Comparison of ENCODE assay signal across 12 cellular contexts in the genomic region with DNA sequence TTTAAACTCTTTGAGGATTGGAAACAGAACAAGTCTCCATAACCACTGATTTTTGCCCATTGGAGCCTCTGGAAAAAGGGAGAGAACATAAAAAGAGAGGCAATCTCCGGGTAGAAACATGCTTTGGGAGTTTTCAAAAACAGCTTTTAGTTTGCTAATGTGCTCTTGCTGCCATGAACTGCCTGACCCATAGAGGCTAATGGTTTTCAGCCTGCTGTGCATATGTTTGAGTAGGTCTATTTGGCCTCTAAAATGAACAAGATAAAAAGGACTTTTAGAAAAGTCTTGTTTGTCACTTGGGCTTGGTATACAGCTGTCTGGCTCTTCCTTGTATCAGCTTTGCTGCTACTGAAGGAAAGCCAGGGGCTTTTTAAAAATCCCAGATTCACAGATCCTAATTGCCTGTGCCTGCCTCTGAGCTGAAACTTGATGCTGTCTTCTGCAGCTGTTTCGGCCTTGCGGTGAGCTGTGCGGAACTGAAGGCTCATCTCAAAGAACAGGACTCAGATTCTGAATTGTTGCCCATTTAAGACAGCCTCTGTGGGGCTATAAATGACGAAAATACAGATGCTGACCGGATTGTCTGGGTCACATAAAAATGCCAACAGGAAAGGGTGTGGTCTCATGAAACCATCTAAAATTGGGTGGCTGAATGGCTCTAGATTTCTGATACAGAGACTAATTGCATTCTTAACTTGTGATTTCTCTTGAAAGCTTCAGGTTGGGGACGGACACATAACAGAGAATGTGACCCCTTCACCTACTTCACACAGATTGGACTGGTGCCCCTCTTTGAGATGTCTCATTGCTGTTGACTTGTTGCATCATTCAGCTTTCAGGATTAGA. TPM values are rescaled to one million over a fixed set of nuclear protein-coding genes. Genes with fewer than 3 reads are reported as not detected.
DNase-seq lines count a peak whose midpoint lies in the region; ATAC-seq and TF ChIP-seq lines count a peak whose summit lies in the region.
"Had no signal": no experiment of that assay in that cellular context is flagged by ENCODE, and none has a peak within 500 bp of the region (broad histone marks: within the 10 kb centered on the region; RNA-seq: fewer than 3 reads in every experiment).

No MANE protein-coding gene starts in this region.

- POLR2A ChIA-PET in PC-9 (lab: Charles Lee; ENCODE audit: unreplicated experiment): interaction anchor here (0.6 kb wide), 1 partner anchor 203 kb away, joined by 4 read pairs; no protein-coding TSS in a partner anchor

- no peaks in the 10 kb centered on the region for H3K27me3 ChIP-seq in PC-9 (ENCODE audit: insufficient read depth, low read depth)
- H3K27me3 ChIP-seq in skeletal muscle tissue (ENCODE audit: control insufficient read depth in 3 of 3, insufficient read depth in 3 of 3, low read length in 3 of 3): peaks cover 0 to 4% (median 0%) of the 10 kb centered on the region in 3 donors
- no peaks in the 10 kb centered on the region for H3K27me3 ChIP-seq in foreskin keratinocyte
- no peaks in the 10 kb centered on the region for H3K27me3 ChIP-seq in ascending aorta

- BruUV-seq in PC-9 (replicated peaks; lab: Mats Ljungman, UMichigan): no TSS peak

- no peaks in the 10 kb centered on the region for H3K79me2 ChIP-seq in PC-9 (ENCODE audit: low read depth)

- no peak overlapping the region for H3K4me3 ChIP-seq in PC-9
- no peak overlapping the region for H3K4me3 ChIP-seq in fibroblast of mammary gland (ENCODE audit: control insufficient read depth, low read depth, low read length)
- peak overlapping the region in 1 of 3 donors; percentile 18 for H3K4me3 ChIP-seq in skeletal muscle tissue (ENCODE audit: low read length in 3 of 3)
- H3K4me3 ChIP-seq in ascending aorta: no peak overlapping the region

- H3K4me2 ChIP-seq in PC-9: peak overlapping the region; percentile 56

- H3K4me1 ChIP-seq in PC-9 (replicated peaks; ENCODE audit: insufficient read depth): peaks cover 46% of the 10 kb centered on the region
- peaks cover 0 to 16% (median 11%) of the 10 kb centered on the region in 3 donors for H3K4me1 ChIP-seq in skeletal muscle tissue (ENCODE audit: control insufficient read depth in 3 of 3, insufficient read depth in 3 of 3, low read length in 3 of 3)
- no peaks in the 10 kb centered on the region for H3K4me1 ChIP-seq in foreskin keratinocyte
- H3K4me1 ChIP-seq in ascending aorta: no peaks in the 10 kb centered on the region

- H2AFZ ChIP-seq in PC-9: no peak overlapping the region

- peaks cover 24% of the 10 kb centered on the region; the same call in 1 of the 2 replicates for H3F3A ChIP-seq in PC-9 (ENCODE audit: insufficient read depth, low read depth)

- intact Hi-C loops in PC-9 (cut with micrococcal nuclease; ENCODE audit: unreplicated experiment): no loop called here
- intact Hi-C loops in ascending aorta (cut with DNase I): no loop called here

- CTCF ChIA-PET in PC-9 (lab: Charles Lee): no interaction called here

- no peaks in the 10 kb centered on the region for H4K20me1 ChIP-seq in PC-9 (ENCODE audit: insufficient read depth)

- ATAC-seq in foreskin keratinocyte: no peak

- DNase-seq in NCI-H2171 treated with DMSO at 0.1 percent for 48 hours (lab: John Stamatoyannopoulos, UW) (peak; percentile 31), NCI-H2171 (lab: John Stamatoyannopoulos, UW) (no peak), PC-9 (peak in 1 of 2 experiments; percentile 73), fibroblast of mammary gland (ENCODE audit: low read depth) (peak; percentile 85), foreskin keratinocyte (no peak), CD1c-positive myeloid dendritic cell (ENCODE audit: extremely low spot score) (no peak), ascending aorta (ENCODE audit: low spot score in 2 of 2) (no peak)
- DNase-seq: 8988T; NCI-H1930; stimulated activated CD4-positive, alpha-beta T cell treated with anti-CD3 and anti-CD28 coated beads, Interleukin-1b, Interleukin-23, amount 100 ng/mL, for 48 hours; substantia nigra had no signal

- H3K27ac ChIP-seq in PC-9 (peak overlapping the region; percentile 91), skeletal muscle tissue (ENCODE audit: low read depth, low read length) (peak overlapping the region; percentile 8), foreskin keratinocyte (no peak overlapping the region), ascending aorta (no peak overlapping the region)

- no peaks in the 10 kb centered on the region for H3K9me2 ChIP-seq in PC-9 (ENCODE audit: insufficient read depth)

- H3K9me3 ChIP-seq in PC-9 (ENCODE audit: insufficient read depth, low read depth) (no peaks in the 10 kb centered on the region), skeletal muscle tissue (ENCODE audit: control insufficient read depth in 3 of 3, low read length in 3 of 3) (no peaks in the 10 kb centered on the region), ascending aorta (no peaks in the 10 kb centered on the region)

- H3K9ac ChIP-seq in skeletal muscle tissue (ENCODE audit: low read depth in 1 of 3, low read length in 3 of 3): peak overlapping the region in 2 of 3 donors; percentile 1 to 41

- H3K36me3 ChIP-seq in PC-9 (ENCODE audit: low read depth) (no peaks in the 10 kb centered on the region), skeletal muscle tissue (ENCODE audit: control insufficient read depth in 3 of 3, insufficient read depth in 3 of 3, low read length in 3 of 3) (no peaks in the 10 kb centered on the region), ascending aorta (no peaks in the 10 kb centered on the region)

- no peak for TF ChIP-seq CTCF in PC-9 (conservative IDR thresholded peaks at IDR 0.05)
- no peak for TF ChIP-seq CTCF in fibroblast of mammary gland (conservative IDR thresholded peaks at IDR 0.05; ENCODE audit: control insufficient read depth, insufficient read depth, low read depth, low read length)
- TF ChIP-seq CTCF in foreskin keratinocyte (conservative IDR thresholded peaks at IDR 0.05): no peak
- no peak for TF ChIP-seq CTCF in ascending aorta (IDR thresholded peaks at IDR 0.05)

RNA-seq across cellular contexts. Expression of a gene that starts 18.4 kb away (rescaled TPM):
- 1.8 and 3.1 TPM in 2 replicates for total RNA-seq in PC-9 (2021)
- 6.3 TPM for total RNA-seq in skeletal muscle tissue
- 6.2 and 6.8 TPM in 2 replicates for total RNA-seq in foreskin keratinocyte
- 0.78 and 1.1 TPM in 2 replicates for polyA plus RNA-seq in foreskin keratinocyte
- total RNA-seq in ascending aorta: 2.7 TPM

RNA-seq across cellular contexts. Expression of a gene that starts 59.6 kb away (rescaled TPM):
- total RNA-seq in PC-9 (2021) (27.3 and 31.1 TPM in 2 replicates), skeletal muscle tissue (7.3 TPM), foreskin keratinocyte (39.1 and 40.6 TPM in 2 replicates), ascending aorta (56.1 TPM)
- 40.7 and 42.8 TPM in 2 replicates for polyA plus RNA-seq in foreskin keratinocyte

Comparison
In these comparisons a context has a peak if more than half of its experiments do, and no peak if none do; other contexts are left out.
1. DNase-seq: peak in NCI-H2171 treated with DMSO at 0.1 percent for 48 hours (single experiment) and fibroblast of mammary gland (single experiment); none in NCI-H2171 (single experiment), foreskin keratinocyte (0 of 2), CD1c-positive myeloid dendritic cell (single experiment) and ascending aorta (0 of 2).
2. H3K27ac ChIP-seq: peak in PC-9 (single experiment) and skeletal muscle tissue (single experiment); none in foreskin keratinocyte (single experiment) and ascending aorta (0 of 2).